10 cellular contexts compared by ENCODE assay signal in the genomic region with DNA sequence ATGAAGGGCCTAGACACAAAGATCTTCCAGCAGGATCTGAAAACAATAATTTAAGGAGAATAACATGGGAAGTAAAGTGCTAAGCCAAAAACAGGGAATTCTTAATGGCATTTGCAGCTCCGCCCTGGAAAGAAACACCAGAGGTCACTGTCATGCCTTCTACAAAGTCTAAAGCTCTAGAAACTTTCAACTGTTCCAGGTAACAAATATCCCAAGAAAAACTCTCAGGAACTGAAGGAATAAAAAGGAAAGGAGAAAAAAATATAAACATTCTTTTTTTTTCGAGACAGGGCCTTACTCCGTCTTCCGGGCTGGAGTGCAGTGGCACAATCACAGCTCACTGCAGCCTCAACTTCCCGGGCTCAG. TPM values are rescaled to one million over a fixed set of nuclear protein-coding genes. Genes with fewer than 3 reads are reported as not detected.
A peak's percentile ranks its signal among the peaks of the same experiment; 100 is the strongest.
DNase-seq lines count a peak whose midpoint lies in the region; ATAC-seq and TF ChIP-seq lines count a peak whose summit lies in the region.
"Had no signal": no experiment of that assay in that cellular context is flagged by ENCODE, and none has a peak within 500 bp of the region (broad histone marks: within the 10 kb centered on the region; RNA-seq: fewer than 3 reads in every experiment).

No MANE protein-coding gene starts in this region.

- H3K36me3 Mint-ChIP-seq in CD8-positive, alpha-beta memory T cell: peaks cover 2 to 61% (median 4%) of the 10 kb centered on the region in 3 donors
- peaks cover 23% of the 10 kb centered on the region for H3K36me3 Mint-ChIP-seq in T-helper 2 cell treated with Interferon-gamma antibody and Interleukin-4, amounts not matched to agents 5 μg/mL and 100 μg/mL, for 36 hours (ENCODE audit: low read depth)

- intact Hi-C loops in gastrocnemius medialis (cut with DNase I; ENCODE audit: low total_unique reads): loop anchor here (1.0 kb wide), 1 partner anchor 32 kb away; no protein-coding TSS in a partner anchor

- H3K27ac ChIP-seq in CD8-positive, alpha-beta memory T cell (ENCODE audit: low read depth, low read length): no peak overlapping the region
- H3K27ac ChIP-seq in RWPE1 (peak overlapping the region; percentile 100), gastroesophageal sphincter (peak overlapping the region in 3 of 4 donors; percentile 67 to 81 (median 81)), gastrocnemius medialis (peak overlapping the region; percentile 66 to 89 (median 76))

- POLR2A ChIA-PET in CD8-positive, alpha-beta memory T cell (lab: Charles Lee): interaction anchor here (2.3 to 4.5 kb wide), 3 partner anchors 9 to 27 kb away, joined by 6 to 45 read pairs (median 26); partner anchors contain the start of genes MEAF6 and ZC3H12A
- POLR2A ChIA-PET in RWPE1 (lab: Yijun Ruan, JAX; ENCODE audit: low non-redundant PET): interaction anchor here (0.7 kb wide), 1 partner anchor 33 kb away, joined by 3 read pairs; no protein-coding TSS in a partner anchor

- H3K4me1 Mint-ChIP-seq in CD8-positive, alpha-beta memory T cell: peaks cover 12 to 24% (median 13%) of the 10 kb centered on the region in 3 donors
- peaks cover 6% of the 10 kb centered on the region for H3K4me1 Mint-ChIP-seq in T-helper 2 cell treated with Interferon-gamma antibody and Interleukin-4, amounts not matched to agents 5 μg/mL and 100 μg/mL, for 36 hours (ENCODE audit: low read depth)

- 63 to 100% methylated on average over 2 to 5 of the region's 5 CpGs for WGBS in gastroesophageal sphincter (ENCODE audit: low coverage in 1 of 2), 2 donors

- H3K27me3 ChIP-seq in CD8-positive, alpha-beta memory T cell (ENCODE audit: insufficient read depth, low read length, poor library complexity, severe bottlenecking): no peaks in the 10 kb centered on the region
- H3K27me3 ChIP-seq in gastroesophageal sphincter (no peaks in the 10 kb centered on the region), gastrocnemius medialis (no peaks in the 10 kb centered on the region)

- in situ Hi-C loops in gastrocnemius medialis (cut with MboI; ENCODE audit: low sequenced_read_pairs in 4 of 4) (no loop called here), GM13976 (cut with MboI; ENCODE audit: low sequenced_read_pairs, unreplicated experiment) (no loop called here)

- CTCF ChIA-PET in CD8-positive, alpha-beta memory T cell (lab: Charles Lee): interaction anchor here (0.9 to 9.1 kb wide), 17 partner anchors 9 to 205 kb away, joined by 3 to 246 read pairs (median 10); partner anchors contain the start of genes CDCA8, MEAF6 and ZC3H12A
- CTCF ChIA-PET in RWPE1 (lab: Yijun Ruan, JAX): interaction anchor here (0.5 to 4.1 kb wide), 14 partner anchors 9 to 918 kb away, joined by 3 to 43 read pairs (median 5); partner anchors contain the start of gene MEAF6

- TF ChIP-seq POLR2A in gastroesophageal sphincter (IDR thresholded peaks at IDR 0.05) (no peak), gastrocnemius medialis (IDR thresholded peaks at IDR 0.05) (no peak)

- DNase-seq in CD8-positive, alpha-beta memory T cell: no peak
- DNase-seq in RWPE1 (ENCODE audit: low spot score) (no peak), gastrocnemius medialis (no peak), GM13976 (ENCODE audit: low spot score) (no peak), mesenteric fat pad (ENCODE audit: low spot score) (no peak)
- no peak for DNase-seq in T-helper 2 cell treated with Interferon-gamma antibody and Interleukin-4, amounts not matched to agents 5 μg/mL and 100 μg/mL, for 36 hours (ENCODE audit: low spot score)
- DNase-seq: DMS79, NCI-H748 treated with DMSO at 0.1 percent for 48 hours had no signal

- no peak for ATAC-seq in gastroesophageal sphincter
- peak in 1 of 2 donors; percentile 1 for ATAC-seq in gastrocnemius medialis
- no peak for ATAC-seq in HG03108 (IDR thresholded peaks at IDR 0.05; ENCODE audit: unreplicated experiment)

- TF ChIP-seq CTCF in RWPE1 (conservative IDR thresholded peaks at IDR 0.05; ENCODE audit: low read depth) (peak; percentile 58), gastroesophageal sphincter (IDR thresholded peaks at IDR 0.05) (no peak), gastrocnemius medialis (IDR thresholded peaks at IDR 0.05 in 4 of 5, conservative IDR thresholded peaks at IDR 0.05 in 1 of 5) (peak in 1 of 5 experiments; percentile 6), GM13976 (IDR thresholded peaks at IDR 0.05; ENCODE audit: borderline replicate concordance, control extremely low read depth, extremely low read depth, insufficient read depth, missing control alignments) (no peak)

- no peaks in the 10 kb centered on the region for H3K9me3 ChIP-seq in CD8-positive, alpha-beta memory T cell (ENCODE audit: low read length)
- H3K9me3 ChIP-seq in gastroesophageal sphincter: no peaks in the 10 kb centered on the region
- no peaks in the 10 kb centered on the region for H3K9me3 ChIP-seq in gastrocnemius medialis

- H3K9me3 Mint-ChIP-seq in CD8-positive, alpha-beta memory T cell: no peaks in the 10 kb centered on the region
- H3K9me3 Mint-ChIP-seq in T-helper 2 cell treated with Interferon-gamma antibody and Interleukin-4, amounts not matched to agents 5 μg/mL and 100 μg/mL, for 36 hours: no peaks in the 10 kb centered on the region

- peak overlapping the region; percentile 59 to 89 (median 77) for H3K27ac Mint-ChIP-seq in CD8-positive, alpha-beta memory T cell
- H3K27ac Mint-ChIP-seq in T-helper 2 cell treated with Interferon-gamma antibody and Interleukin-4, amounts not matched to agents 5 μg/mL and 100 μg/mL, for 36 hours: no peak overlapping the region

- peaks cover 8% of the 10 kb centered on the region for H3K4me1 ChIP-seq in CD8-positive, alpha-beta memory T cell (ENCODE audit: insufficient read depth, low read length)
- peaks cover 3 to 44% (median 30%) of the 10 kb centered on the region in 3 donors for H3K4me1 ChIP-seq in gastroesophageal sphincter
- peaks cover 25 to 27% of the 10 kb centered on the region in 2 donors for H3K4me1 ChIP-seq in gastrocnemius medialis

- no peaks in the 10 kb centered on the region for H3K27me3 Mint-ChIP-seq in CD8-positive, alpha-beta memory T cell
- no peaks in the 10 kb centered on the region for H3K27me3 Mint-ChIP-seq in T-helper 2 cell treated with Interferon-gamma antibody and Interleukin-4, amounts not matched to agents 5 μg/mL and 100 μg/mL, for 36 hours (ENCODE audit: low read depth)

- no peak for TF ChIP-seq EP300 in gastroesophageal sphincter (IDR thresholded peaks at IDR 0.05)

- H3K4me3 Mint-ChIP-seq in CD8-positive, alpha-beta memory T cell: no peak overlapping the region
- no peak overlapping the region for H3K4me3 Mint-ChIP-seq in T-helper 2 cell treated with Interferon-gamma antibody and Interleukin-4, amounts not matched to agents 5 μg/mL and 100 μg/mL, for 36 hours

- H3K36me3 ChIP-seq in CD8-positive, alpha-beta memory T cell (ENCODE audit: insufficient read depth, low read length): peaks cover 5% of the 10 kb centered on the region
- H3K36me3 ChIP-seq in gastroesophageal sphincter: peaks cover 0 to 74% of the 10 kb centered on the region in 2 donors
- peaks cover 0 to 37% of the 10 kb centered on the region in 2 donors for H3K36me3 ChIP-seq in gastrocnemius medialis

- no peak overlapping the region for H3K4me3 ChIP-seq in CD8-positive, alpha-beta memory T cell (ENCODE audit: low read length)
- H3K4me3 ChIP-seq in gastroesophageal sphincter (no peak overlapping the region), gastrocnemius medialis (no peak overlapping the region)

RNA-seq across cellular contexts. Expression of gene ZC3H12A, which starts 13.2 kb away (rescaled TPM):
- total RNA-seq in CD8-positive, alpha-beta memory T cell: 10 to 100 TPM; 32.7 to 33.8 TPM
- 11.6 TPM for polyA plus RNA-seq in CD8-positive, alpha-beta memory T cell
- total RNA-seq in gastroesophageal sphincter: 10 to 100 TPM in 2 of 4 donors, 1 to 10 TPM in 2; 7.3 to 14.4 (median 10.6) TPM
- total RNA-seq in gastrocnemius medialis: 10 to 100 TPM in 1 of 4 donors, 1 to 10 TPM in 3; 5.3 to 27.1 (median 8.6) TPM
- 34.2 TPM for total RNA-seq in mesenteric fat pad

RNA-seq across cellular contexts. Expression of gene MEAF6, which starts 27.0 kb away (rescaled TPM):
- total RNA-seq in CD8-positive, alpha-beta memory T cell: 100 to 1,000 TPM; 102 to 113 TPM
- 163 TPM for polyA plus RNA-seq in CD8-positive, alpha-beta memory T cell
- total RNA-seq in gastroesophageal sphincter (100 to 1,000 TPM in 2 of 4 donors, 10 to 100 TPM in 2; 89.7 to 129 (median 100) TPM), gastrocnemius medialis (10 to 100 TPM; 72.1 to 81.0 (median 74.5) TPM), mesenteric fat pad (43.4 TPM)
